ENCODE assay signal across 8 cellular contexts in the genomic region with DNA sequence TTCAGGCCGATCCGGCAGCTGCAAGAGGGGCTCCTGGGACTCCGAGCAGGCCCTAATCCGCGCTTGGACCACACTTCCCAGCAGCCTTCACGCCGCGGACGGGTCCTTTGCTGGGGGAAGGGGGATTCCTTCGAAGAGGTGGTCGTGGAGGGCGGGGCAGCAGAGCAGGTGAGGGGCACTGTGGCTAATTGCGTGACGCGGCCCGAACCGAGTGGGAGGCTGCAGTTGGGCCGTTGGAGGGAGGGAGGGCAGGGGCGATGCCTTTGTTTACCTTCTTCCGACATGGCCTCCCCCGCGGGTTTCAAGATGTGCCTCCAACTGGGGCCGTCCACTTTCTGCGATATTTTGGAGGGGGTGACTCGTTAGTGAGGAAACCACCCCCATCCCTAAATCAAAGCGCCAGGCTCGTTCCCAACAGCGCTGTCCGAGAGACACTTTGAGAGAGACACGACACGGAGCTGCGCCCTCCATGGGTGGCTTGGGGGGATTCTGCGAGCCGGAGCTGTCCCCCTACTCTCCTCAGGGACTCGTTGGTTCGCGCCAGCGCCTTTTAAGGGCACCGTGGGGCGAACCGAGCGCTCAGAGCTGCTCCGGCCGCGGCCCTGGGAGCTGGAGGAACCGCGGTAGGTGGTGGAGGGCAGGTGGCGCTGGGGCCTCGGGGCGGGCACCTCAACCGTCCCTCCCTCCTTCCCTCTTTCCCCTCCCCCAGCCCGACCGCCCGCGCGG. TPM values are rescaled to one million over a fixed set of nuclear protein-coding genes. Genes with fewer than 3 reads are reported as not detected.
DNase-seq lines count a peak whose midpoint lies in the region; ATAC-seq and TF ChIP-seq lines count a peak whose summit lies in the region.

TSS of gene FAM53C (plus strand) at position 582 of the 726 bp plus-strand sequence. CDS start 3,070 bp downstream, outside the sequence.

- no peaks in the 10 kb centered on the region for H3K9me3 ChIP-seq in thoracic aorta

- H3K9me3 Mint-ChIP-seq in HFFc6 (no peaks in the 10 kb centered on the region), osteocyte (ENCODE audit: unreplicated experiment) (no peaks in the 10 kb centered on the region)
- no peaks in the 10 kb centered on the region for H3K9me3 Mint-ChIP-seq in activated naive CD8-positive, alpha-beta T cell (ENCODE audit: low read depth)

- TF ChIP-seq CTCF in HFFc6 (IDR thresholded peaks at IDR 0.05) (peak; percentile 15; the same call in 1 of the 2 replicates), osteocyte (IDR thresholded peaks at IDR 0.05) (no peak), thoracic aorta (IDR thresholded peaks at IDR 0.05) (no peak)

- peak; percentile 88 for ATAC-seq in thoracic aorta (ENCODE audit: insufficient number of reproducible peaks, low FRiP score, low read depth)

- H3K27me3 Mint-ChIP-seq in HFFc6 (ENCODE audit: insufficient read depth) (peaks cover 8% of the 10 kb centered on the region), osteocyte (ENCODE audit: unreplicated experiment) (no peaks in the 10 kb centered on the region)
- no peaks in the 10 kb centered on the region for H3K27me3 Mint-ChIP-seq in activated naive CD8-positive, alpha-beta T cell

- H3K36me3 ChIP-seq in thoracic aorta: no peaks in the 10 kb centered on the region

- H3K4me1 Mint-ChIP-seq in HFFc6 (ENCODE audit: low read depth) (peaks cover 50% of the 10 kb centered on the region), osteocyte (ENCODE audit: unreplicated experiment) (peaks cover 35% of the 10 kb centered on the region)
- H3K4me1 Mint-ChIP-seq in activated naive CD8-positive, alpha-beta T cell (ENCODE audit: low read depth): peaks cover 35% of the 10 kb centered on the region

- H3K27ac Mint-ChIP-seq in HFFc6 (peak within 1 kb of the TSS; percentile 99), osteocyte (ENCODE audit: unreplicated experiment) (peak within 1 kb of the TSS; percentile 99)
- peak within 1 kb of the TSS; percentile 98 for H3K27ac Mint-ChIP-seq in activated naive CD8-positive, alpha-beta T cell

- peak within 1 kb of the TSS; percentile 81 for H3K4me3 ChIP-seq in GM08714 (ENCODE audit: low read length)
- peak within 1 kb of the TSS; percentile 89 for H3K4me3 ChIP-seq in thoracic aorta

- H3K27me3 ChIP-seq in thoracic aorta (replicated peaks; ENCODE audit: insufficient read depth): no peaks in the 10 kb centered on the region

- H3K36me3 Mint-ChIP-seq in HFFc6 (ENCODE audit: low read depth) (peaks cover 17% of the 10 kb centered on the region; the same call in 1 of the 2 replicates), osteocyte (ENCODE audit: unreplicated experiment) (peaks cover 15% of the 10 kb centered on the region)
- no peaks in the 10 kb centered on the region for H3K36me3 Mint-ChIP-seq in activated naive CD8-positive, alpha-beta T cell

- H3K27ac ChIP-seq in thoracic aorta: peak within 1 kb of the TSS; percentile 88 to 97

- DNase-seq in HFFc6: peak; percentile 87
- peak; percentile 77 for DNase-seq in NCI-H1048 (lab: John Stamatoyannopoulos, UW)
- peak; percentile 88 for DNase-seq in SKM-1 treated with dmso at 0.1 percent for 144 hours (lab: John Stamatoyannopoulos, UW; ENCODE audit: unreplicated experiment)
- peak; percentile 95 for DNase-seq in glomerular visceral epithelial cell (ENCODE audit: extremely low spot score)
- peak; percentile 97 for DNase-seq in osteocyte (ENCODE audit: extremely low spot score, unreplicated experiment)
- peak; percentile 66 for DNase-seq in thoracic aorta (ENCODE audit: low spot score)

- H3K4me1 ChIP-seq in thoracic aorta (ENCODE audit: control insufficient read depth in 1 of 2, low read depth in 2 of 2): peaks cover 10 to 18% of the 10 kb centered on the region in 2 donors

- H3K4me3 Mint-ChIP-seq in HFFc6: peak within 1 kb of the TSS; percentile 87
- H3K4me3 Mint-ChIP-seq in activated naive CD8-positive, alpha-beta T cell: peak within 1 kb of the TSS; percentile 93
- peak within 1 kb of the TSS; percentile 93 for H3K4me3 Mint-ChIP-seq in osteocyte (ENCODE audit: unreplicated experiment)

RNA-seq across cellular contexts. Expression of gene FAM53C, which starts in this region (rescaled TPM):
- 10 to 100 TPM; 28.7 to 34.4 (median 29.7) TPM for total RNA-seq in HFFc6 (2021; fragmentation: NEBNext Ultra II Directional; extraction: Animal tissue kit (Norgen Biotek cat#: 25700))
- total RNA-seq in osteocyte (45.6 and 45.7 TPM in 2 replicates), thoracic aorta (10 to 100 TPM; 22.6 to 24.9 TPM)

Comparison
In these comparisons a context has a peak if more than half of its experiments do, and no peak if none do; other contexts are left out.
1. Peak in every context shown above with its lines: DNase-seq, ATAC-seq, H3K4me3 ChIP-seq and H3K27ac ChIP-seq.